ENCODE assay signal across 1 cellular context in the genomic region with DNA sequence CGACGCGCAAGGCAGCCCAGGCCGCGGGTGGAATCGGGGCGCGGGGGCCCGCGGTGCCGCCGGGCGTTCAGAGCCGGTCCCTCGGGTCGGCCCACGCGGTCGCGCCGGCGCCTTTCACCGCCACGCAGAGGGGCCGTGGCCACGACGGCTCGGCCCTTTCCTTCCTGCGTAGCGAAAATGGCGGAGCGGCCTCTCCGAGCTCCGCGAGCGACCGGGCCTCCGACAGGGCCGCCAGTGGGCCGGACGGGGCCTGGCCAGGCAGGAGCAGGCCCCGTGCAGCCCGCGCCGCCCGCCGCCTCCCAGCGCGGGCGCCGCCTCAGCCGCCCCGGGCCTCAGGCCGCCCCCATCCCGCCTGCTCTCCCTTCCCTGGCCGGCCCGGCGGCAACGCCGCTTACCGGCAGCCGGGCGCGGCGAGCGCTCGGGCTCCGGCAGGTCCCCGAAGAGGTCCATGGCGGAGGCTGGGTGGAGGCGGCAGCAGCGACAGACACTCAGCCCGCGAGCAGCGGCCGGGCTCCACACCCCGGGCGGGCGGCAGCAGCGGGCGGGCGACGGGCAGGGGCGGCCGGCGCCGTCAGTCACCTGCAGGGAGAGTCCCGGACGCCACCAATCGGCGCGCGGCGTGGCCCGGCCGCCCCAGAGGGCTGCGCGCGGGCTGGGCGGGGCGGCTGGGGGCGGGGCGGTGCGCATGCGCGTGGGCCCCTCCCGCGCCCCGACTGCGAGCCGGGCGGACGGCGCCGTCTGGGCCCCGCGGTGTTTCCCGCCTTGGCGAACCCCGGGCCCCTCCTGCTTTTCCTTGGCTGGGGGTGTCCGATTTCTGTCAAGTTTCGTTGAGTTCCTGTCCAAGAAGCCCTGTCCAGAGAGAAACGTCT.
TF ChIP-seq lines count a peak whose summit lies in the region.

A gene with protein sequence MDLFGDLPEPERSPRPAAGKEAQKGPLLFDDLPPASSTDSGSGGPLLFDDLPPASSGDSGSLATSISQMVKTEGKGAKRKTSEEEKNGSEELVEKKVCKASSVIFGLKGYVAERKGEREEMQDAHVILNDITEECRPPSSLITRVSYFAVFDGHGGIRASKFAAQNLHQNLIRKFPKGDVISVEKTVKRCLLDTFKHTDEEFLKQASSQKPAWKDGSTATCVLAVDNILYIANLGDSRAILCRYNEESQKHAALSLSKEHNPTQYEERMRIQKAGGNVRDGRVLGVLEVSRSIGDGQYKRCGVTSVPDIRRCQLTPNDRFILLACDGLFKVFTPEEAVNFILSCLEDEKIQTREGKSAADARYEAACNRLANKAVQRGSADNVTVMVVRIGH (minus strand): TSS at position 592 of the 869 bp plus-strand sequence. CDS start 142 bp downstream, at position 450.

TF ChIP-seq in K562, 482 proteins besides CTCF, POLR2A, EP300 and RAD21 (continued from another document and continues in another):
- TF ChIP-seq SIN3A (IDR thresholded peaks at IDR 0.05; ENCODE audit: borderline replicate concordance in 2 of 2, control insufficient read depth in 1 of 2, low read depth in 2 of 2, low read length in 2 of 2) (0 out of 4 replicates have a peak, but pooled peaks of 1 of the 2 experiments have one; percentile 27), ZNF696 (CRISPR knock-in tag; conservative IDR thresholded peaks at IDR 0.05) (no peak), NFE2L1 (tag; IDR thresholded peaks at IDR 0.05; ENCODE audit: borderline replicate concordance, low read depth) (no peak), ZBTB1 (CRISPR knock-in tag; IDR thresholded peaks at IDR 0.05; ENCODE audit: borderline replicate concordance, low read depth) (no peak), ZNF589 (CRISPR knock-in tag; IDR thresholded peaks at IDR 0.05; ENCODE audit: low read depth) (no peak), HCFC1 (IDR thresholded peaks at IDR 0.05; ENCODE audit: low read depth, low read length) (no peak; the same call in 1 of the 2 replicates), COPS2 (conservative IDR thresholded peaks at IDR 0.05) (no peak), NELFE (IDR thresholded peaks at IDR 0.05; ENCODE audit: insufficient read depth, insufficient read length) (no peak), ZNF717 (CRISPR knock-in tag; IDR thresholded peaks at IDR 0.05) (no peak), POLR3G (IDR thresholded peaks at IDR 0.05; ENCODE audit: extremely low read depth, insufficient read length, insufficient replicate concordance) (no peak), SNRNP70 (optimal IDR thresholded peaks at IDR 0.05; ENCODE audit: low read depth, low read length) (no peak), ZNF436 (CRISPR knock-in tag; IDR thresholded peaks at IDR 0.05) (no peak), SRF (CRISPR knock-in tag; IDR thresholded peaks at IDR 0.05) (no peak), LEF1 (IDR thresholded peaks at IDR 0.05) (no peak), SMARCA4 (IDR thresholded peaks at IDR 0.05) (no peak), RBBP5 (IDR thresholded peaks at IDR 0.05; ENCODE audit: borderline replicate concordance, insufficient read depth, low read length, poor library complexity, severe bottlenecking) (peak; percentile 88), SRSF7 (optimal IDR thresholded peaks at IDR 0.05; ENCODE audit: low read depth, low read length) (no peak), NR2C2 (CRISPR knock-in tag; IDR thresholded peaks at IDR 0.05) (no peak), NR2C2 (tag; IDR thresholded peaks at IDR 0.05) (0 out of 2 replicates have a peak, but pooled peaks have one; percentile 6), ILF3 (IDR thresholded peaks at IDR 0.05; ENCODE audit: borderline replicate concordance) (no peak), NFIC (IDR thresholded peaks at IDR 0.05) (0 out of 2 replicates have a peak, but pooled peaks have one; percentile 33)
- TF ChIP-seq, protein P1, sequence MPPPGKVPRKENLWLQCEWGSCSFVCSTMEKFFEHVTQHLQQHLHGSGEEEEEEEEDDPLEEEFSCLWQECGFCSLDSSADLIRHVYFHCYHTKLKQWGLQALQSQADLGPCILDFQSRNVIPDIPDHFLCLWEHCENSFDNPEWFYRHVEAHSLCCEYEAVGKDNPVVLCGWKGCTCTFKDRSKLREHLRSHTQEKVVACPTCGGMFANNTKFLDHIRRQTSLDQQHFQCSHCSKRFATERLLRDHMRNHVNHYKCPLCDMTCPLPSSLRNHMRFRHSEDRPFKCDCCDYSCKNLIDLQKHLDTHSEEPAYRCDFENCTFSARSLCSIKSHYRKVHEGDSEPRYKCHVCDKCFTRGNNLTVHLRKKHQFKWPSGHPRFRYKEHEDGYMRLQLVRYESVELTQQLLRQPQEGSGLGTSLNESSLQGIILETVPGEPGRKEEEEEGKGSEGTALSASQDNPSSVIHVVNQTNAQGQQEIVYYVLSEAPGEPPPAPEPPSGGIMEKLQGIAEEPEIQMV (tag; conservative IDR thresholded peaks at IDR 0.05; ENCODE audit: low read depth): no peak
- TF ChIP-seq, protein P2, sequence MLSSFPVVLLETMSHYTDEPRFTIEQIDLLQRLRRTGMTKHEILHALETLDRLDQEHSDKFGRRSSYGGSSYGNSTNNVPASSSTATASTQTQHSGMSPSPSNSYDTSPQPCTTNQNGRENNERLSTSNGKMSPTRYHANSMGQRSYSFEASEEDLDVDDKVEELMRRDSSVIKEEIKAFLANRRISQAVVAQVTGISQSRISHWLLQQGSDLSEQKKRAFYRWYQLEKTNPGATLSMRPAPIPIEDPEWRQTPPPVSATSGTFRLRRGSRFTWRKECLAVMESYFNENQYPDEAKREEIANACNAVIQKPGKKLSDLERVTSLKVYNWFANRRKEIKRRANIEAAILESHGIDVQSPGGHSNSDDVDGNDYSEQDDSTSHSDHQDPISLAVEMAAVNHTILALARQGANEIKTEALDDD (IDR thresholded peaks at IDR 0.05): no peak
- TF ChIP-seq, protein P3, sequence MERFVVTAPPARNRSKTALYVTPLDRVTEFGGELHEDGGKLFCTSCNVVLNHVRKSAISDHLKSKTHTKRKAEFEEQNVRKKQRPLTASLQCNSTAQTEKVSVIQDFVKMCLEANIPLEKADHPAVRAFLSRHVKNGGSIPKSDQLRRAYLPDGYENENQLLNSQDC (CRISPR knock-in tag; IDR thresholded peaks at IDR 0.05): no peak
- TF ChIP-seq, protein P4, sequence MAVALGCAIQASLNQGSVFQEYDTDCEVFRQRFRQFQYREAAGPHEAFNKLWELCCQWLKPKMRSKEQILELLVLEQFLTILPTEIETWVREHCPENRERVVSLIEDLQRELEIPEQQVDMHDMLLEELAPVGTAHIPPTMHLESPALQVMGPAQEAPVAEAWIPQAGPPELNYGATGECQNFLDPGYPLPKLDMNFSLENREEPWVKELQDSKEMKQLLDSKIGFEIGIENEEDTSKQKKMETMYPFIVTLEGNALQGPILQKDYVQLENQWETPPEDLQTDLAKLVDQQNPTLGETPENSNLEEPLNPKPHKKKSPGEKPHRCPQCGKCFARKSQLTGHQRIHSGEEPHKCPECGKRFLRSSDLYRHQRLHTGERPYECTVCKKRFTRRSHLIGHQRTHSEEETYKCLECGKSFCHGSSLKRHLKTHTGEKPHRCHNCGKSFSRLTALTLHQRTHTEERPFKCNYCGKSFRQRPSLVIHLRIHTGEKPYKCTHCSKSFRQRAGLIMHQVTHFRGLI (CRISPR knock-in tag; IDR thresholded peaks at IDR 0.05): no peak
- TF ChIP-seq, protein P5, sequence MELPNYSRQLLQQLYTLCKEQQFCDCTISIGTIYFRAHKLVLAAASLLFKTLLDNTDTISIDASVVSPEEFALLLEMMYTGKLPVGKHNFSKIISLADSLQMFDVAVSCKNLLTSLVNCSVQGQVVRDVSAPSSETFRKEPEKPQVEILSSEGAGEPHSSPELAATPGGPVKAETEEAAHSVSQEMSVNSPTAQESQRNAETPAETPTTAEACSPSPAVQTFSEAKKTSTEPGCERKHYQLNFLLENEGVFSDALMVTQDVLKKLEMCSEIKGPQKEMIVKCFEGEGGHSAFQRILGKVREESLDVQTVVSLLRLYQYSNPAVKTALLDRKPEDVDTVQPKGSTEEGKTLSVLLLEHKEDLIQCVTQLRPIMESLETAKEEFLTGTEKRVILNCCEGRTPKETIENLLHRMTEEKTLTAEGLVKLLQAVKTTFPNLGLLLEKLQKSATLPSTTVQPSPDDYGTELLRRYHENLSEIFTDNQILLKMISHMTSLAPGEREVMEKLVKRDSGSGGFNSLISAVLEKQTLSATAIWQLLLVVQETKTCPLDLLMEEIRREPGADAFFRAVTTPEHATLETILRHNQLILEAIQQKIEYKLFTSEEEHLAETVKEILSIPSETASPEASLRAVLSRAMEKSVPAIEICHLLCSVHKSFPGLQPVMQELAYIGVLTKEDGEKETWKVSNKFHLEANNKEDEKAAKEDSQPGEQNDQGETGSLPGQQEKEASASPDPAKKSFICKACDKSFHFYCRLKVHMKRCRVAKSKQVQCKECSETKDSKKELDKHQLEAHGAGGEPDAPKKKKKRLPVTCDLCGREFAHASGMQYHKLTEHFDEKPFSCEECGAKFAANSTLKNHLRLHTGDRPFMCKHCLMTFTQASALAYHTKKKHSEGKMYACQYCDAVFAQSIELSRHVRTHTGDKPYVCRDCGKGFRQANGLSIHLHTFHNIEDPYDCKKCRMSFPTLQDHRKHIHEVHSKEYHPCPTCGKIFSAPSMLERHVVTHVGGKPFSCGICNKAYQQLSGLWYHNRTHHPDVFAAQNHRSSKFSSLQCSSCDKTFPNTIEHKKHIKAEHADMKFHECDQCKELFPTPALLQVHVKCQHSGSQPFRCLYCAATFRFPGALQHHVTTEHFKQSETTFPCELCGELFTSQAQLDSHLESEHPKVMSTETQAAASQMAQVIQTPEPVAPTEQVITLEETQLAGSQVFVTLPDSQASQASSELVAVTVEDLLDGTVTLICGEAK (IDR thresholded peaks at IDR 0.05): no peak
- TF ChIP-seq, protein P5 (CRISPR knock-in tag; IDR thresholded peaks at IDR 0.05): no peak
- TF ChIP-seq, protein P6, sequence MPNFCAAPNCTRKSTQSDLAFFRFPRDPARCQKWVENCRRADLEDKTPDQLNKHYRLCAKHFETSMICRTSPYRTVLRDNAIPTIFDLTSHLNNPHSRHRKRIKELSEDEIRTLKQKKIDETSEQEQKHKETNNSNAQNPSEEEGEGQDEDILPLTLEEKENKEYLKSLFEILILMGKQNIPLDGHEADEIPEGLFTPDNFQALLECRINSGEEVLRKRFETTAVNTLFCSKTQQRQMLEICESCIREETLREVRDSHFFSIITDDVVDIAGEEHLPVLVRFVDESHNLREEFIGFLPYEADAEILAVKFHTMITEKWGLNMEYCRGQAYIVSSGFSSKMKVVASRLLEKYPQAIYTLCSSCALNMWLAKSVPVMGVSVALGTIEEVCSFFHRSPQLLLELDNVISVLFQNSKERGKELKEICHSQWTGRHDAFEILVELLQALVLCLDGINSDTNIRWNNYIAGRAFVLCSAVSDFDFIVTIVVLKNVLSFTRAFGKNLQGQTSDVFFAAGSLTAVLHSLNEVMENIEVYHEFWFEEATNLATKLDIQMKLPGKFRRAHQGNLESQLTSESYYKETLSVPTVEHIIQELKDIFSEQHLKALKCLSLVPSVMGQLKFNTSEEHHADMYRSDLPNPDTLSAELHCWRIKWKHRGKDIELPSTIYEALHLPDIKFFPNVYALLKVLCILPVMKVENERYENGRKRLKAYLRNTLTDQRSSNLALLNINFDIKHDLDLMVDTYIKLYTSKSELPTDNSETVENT (CRISPR knock-in tag; IDR thresholded peaks at IDR 0.05): no peak
- TF ChIP-seq, protein P7, sequence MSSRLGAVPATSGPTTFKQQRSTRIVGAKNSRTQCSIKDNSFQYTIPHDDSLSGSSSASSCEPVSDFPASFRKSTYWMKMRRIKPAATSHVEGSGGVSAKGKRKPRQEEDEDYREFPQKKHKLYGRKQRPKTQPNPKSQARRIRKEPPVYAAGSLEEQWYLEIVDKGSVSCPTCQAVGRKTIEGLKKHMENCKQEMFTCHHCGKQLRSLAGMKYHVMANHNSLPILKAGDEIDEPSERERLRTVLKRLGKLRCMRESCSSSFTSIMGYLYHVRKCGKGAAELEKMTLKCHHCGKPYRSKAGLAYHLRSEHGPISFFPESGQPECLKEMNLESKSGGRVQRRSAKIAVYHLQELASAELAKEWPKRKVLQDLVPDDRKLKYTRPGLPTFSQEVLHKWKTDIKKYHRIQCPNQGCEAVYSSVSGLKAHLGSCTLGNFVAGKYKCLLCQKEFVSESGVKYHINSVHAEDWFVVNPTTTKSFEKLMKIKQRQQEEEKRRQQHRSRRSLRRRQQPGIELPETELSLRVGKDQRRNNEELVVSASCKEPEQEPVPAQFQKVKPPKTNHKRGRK (tag; IDR thresholded peaks at IDR 0.05): no peak
- TF ChIP-seq, protein P8, sequence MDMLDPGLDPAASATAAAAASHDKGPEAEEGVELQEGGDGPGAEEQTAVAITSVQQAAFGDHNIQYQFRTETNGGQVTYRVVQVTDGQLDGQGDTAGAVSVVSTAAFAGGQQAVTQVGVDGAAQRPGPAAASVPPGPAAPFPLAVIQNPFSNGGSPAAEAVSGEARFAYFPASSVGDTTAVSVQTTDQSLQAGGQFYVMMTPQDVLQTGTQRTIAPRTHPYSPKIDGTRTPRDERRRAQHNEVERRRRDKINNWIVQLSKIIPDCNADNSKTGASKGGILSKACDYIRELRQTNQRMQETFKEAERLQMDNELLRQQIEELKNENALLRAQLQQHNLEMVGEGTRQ (CRISPR knock-in tag; IDR thresholded peaks at IDR 0.05): no peak
